ENCODE assay signal across 9 cellular contexts in genomic region chr15:95326689-95327525, GRCh38.
DNase-seq lines count a peak whose midpoint lies in the region; ATAC-seq and TF ChIP-seq lines count a peak whose summit lies in the region.
"Had no signal": no experiment of that assay in that cellular context is flagged by ENCODE, and none has a peak within 500 bp of the region (broad histone marks: within the 10 kb centered on the region; RNA-seq: fewer than 3 reads in every experiment).

No MANE protein-coding gene starts in this region.

- no peak overlapping the region for H2BK5ac ChIP-seq in H9 (ENCODE audit: insufficient read length, low read length)

- no peaks in the 10 kb centered on the region for H3K9me3 ChIP-seq in H9 (ENCODE audit: control insufficient read depth, low read depth, low read length)

- no peaks in the 10 kb centered on the region for H3K9me3 Mint-ChIP-seq in H9
- no peaks in the 10 kb centered on the region for H3K9me3 Mint-ChIP-seq in T-helper 2 cell treated with Interferon-gamma antibody and Interleukin-4, amounts not matched to agents 5 μg/mL and 100 μg/mL, for 36 hours

- no peaks in the 10 kb centered on the region for H3K4me1 ChIP-seq in H9 (ENCODE audit: insufficient read depth, low read length)

- H2BK15ac ChIP-seq in H9 (ENCODE audit: low read depth, low read length): no peak overlapping the region

- H3T11ph ChIP-seq in H9 (ENCODE audit: low read length): no peak overlapping the region

- H3K79me1 ChIP-seq in H9 (ENCODE audit: insufficient read depth, low read depth, low read length, poor library complexity, severe bottlenecking): no peaks in the 10 kb centered on the region

- H3K23ac ChIP-seq in H9 (ENCODE audit: insufficient read length, low read depth, low read length): no peak overlapping the region

- H3K79me2 ChIP-seq in H9 (ENCODE audit: insufficient read depth, low read length): no peaks in the 10 kb centered on the region

- H4K20me1 ChIP-seq in H9 (ENCODE audit: control insufficient read depth, insufficient read depth, insufficient read length): no peaks in the 10 kb centered on the region

- H2BK120ac ChIP-seq in H9 (ENCODE audit: low read depth, low read length, poor library complexity, severe bottlenecking): no peak overlapping the region

- H3K4me2 ChIP-seq in H9 (ENCODE audit: insufficient read depth, insufficient read length, low read length): peak overlapping the region; percentile 75

- H3K27me3 Mint-ChIP-seq in H9 (ENCODE audit: low read depth): peaks cover 43% of the 10 kb centered on the region
- H3K27me3 Mint-ChIP-seq in T-helper 2 cell treated with Interferon-gamma antibody and Interleukin-4, amounts not matched to agents 5 μg/mL and 100 μg/mL, for 36 hours (ENCODE audit: low read depth): peaks cover 48% of the 10 kb centered on the region

- no peak overlapping the region for H2AK5ac ChIP-seq in H9 (ENCODE audit: insufficient read length, low read length)

- peak overlapping the region; percentile 60 to 82 for H3K4me3 Mint-ChIP-seq in H9
- no peak overlapping the region for H3K4me3 Mint-ChIP-seq in T-helper 2 cell treated with Interferon-gamma antibody and Interleukin-4, amounts not matched to agents 5 μg/mL and 100 μg/mL, for 36 hours

- no peak overlapping the region for H3K27ac ChIP-seq in H9 (ENCODE audit: insufficient read length, low read depth, low read length)

- H2BK12ac ChIP-seq in H9 (ENCODE audit: insufficient read length, low read depth, low read length): no peak overlapping the region

- no peak overlapping the region for H3K56ac ChIP-seq in H9 (ENCODE audit: insufficient read length, low read depth, low read length)

- H3K18ac ChIP-seq in H9 (ENCODE audit: insufficient read length, low read depth, low read length): no peak overlapping the region

- ATAC-seq in HG03342 (IDR thresholded peaks at IDR 0.05; ENCODE audit: unreplicated experiment): no peak
- no peak for ATAC-seq in HG03457 (IDR thresholded peaks at IDR 0.05; ENCODE audit: unreplicated experiment)

- H3K14ac ChIP-seq in H9 (ENCODE audit: insufficient read depth, low read length): no peak overlapping the region; the same call in 1 of the 2 replicates

- H4K8ac ChIP-seq in H9 (replicated peaks; ENCODE audit: insufficient read length, low read depth, low read length): no peak overlapping the region

- no CpG with 5 or more reads among the region's 66 CpGs for WGBS in H9 (ENCODE audit: extremely low coverage, insufficient read length, low lambda C conversion rate)

- peak overlapping the region; percentile 9 for H3K4me3 ChIP-seq in iPS-11a (ENCODE audit: low read depth, low read length)

- no peak overlapping the region for H2BK20ac ChIP-seq in H9 (ENCODE audit: low read depth, low read length, poor library complexity, severe bottlenecking)

- H4K91ac ChIP-seq in H9 (ENCODE audit: insufficient read length, low read depth, low read length): no peak overlapping the region

- DNase-seq in H9: peak; percentile 51
- peak; percentile 6 for DNase-seq in astrocyte of the hippocampus (ENCODE audit: low read depth, low spot score)
- peak; percentile 60 for DNase-seq in retina
- no peak for DNase-seq in NCI-H1048 (lab: John Stamatoyannopoulos, UW)
- DNase-seq in T-helper 2 cell treated with Interferon-gamma antibody and Interleukin-4, amounts not matched to agents 5 μg/mL and 100 μg/mL, for 36 hours (ENCODE audit: low spot score): no peak
- DNase-seq: stimulated activated CD4-positive, alpha-beta T cell treated with anti-CD3 and anti-CD28 coated beads, Interleukin-1b, Interleukin-23, amount 100 ng/mL, for 48 hours had no signal

- no peak overlapping the region for H3K27ac Mint-ChIP-seq in H9
- H3K27ac Mint-ChIP-seq in T-helper 2 cell treated with Interferon-gamma antibody and Interleukin-4, amounts not matched to agents 5 μg/mL and 100 μg/mL, for 36 hours: no peak overlapping the region

- H4K5ac ChIP-seq in H9 (ENCODE audit: insufficient read length, low read depth, low read length): no peak overlapping the region

- H2AFZ ChIP-seq in H9 (ENCODE audit: low read length): no peak overlapping the region

- no peak overlapping the region for H3K9ac ChIP-seq in H9 (ENCODE audit: extremely low read depth, insufficient read length, low read length)

- peaks cover 2% of the 10 kb centered on the region; the same call in 1 of the 2 replicates for H3K27me3 ChIP-seq in H9 (ENCODE audit: insufficient read depth, low read length)

- peaks cover 4 to 11% of the 10 kb centered on the region in 2 experiments; a peak in 2 of 4 replicates for H3K4me1 Mint-ChIP-seq in H9
- H3K4me1 Mint-ChIP-seq in T-helper 2 cell treated with Interferon-gamma antibody and Interleukin-4, amounts not matched to agents 5 μg/mL and 100 μg/mL, for 36 hours (ENCODE audit: low read depth): peaks cover 2% of the 10 kb centered on the region

- TF ChIP-seq CTCF in H9 (conservative IDR thresholded peaks at IDR 0.05): no peak

- no peaks in the 10 kb centered on the region for H3K36me3 Mint-ChIP-seq in H9 (ENCODE audit: insufficient read depth in 1 of 3, low read depth in 3 of 3)
- H3K36me3 Mint-ChIP-seq in T-helper 2 cell treated with Interferon-gamma antibody and Interleukin-4, amounts not matched to agents 5 μg/mL and 100 μg/mL, for 36 hours (ENCODE audit: low read depth): no peaks in the 10 kb centered on the region

- H3K4ac ChIP-seq in H9 (ENCODE audit: low read depth, low read length): no peak overlapping the region

- peaks cover 3% of the 10 kb centered on the region for H3K23me2 ChIP-seq in H9 (ENCODE audit: insufficient read length, low read depth, low read length, poor library complexity, severe bottlenecking)

Comparison
In these comparisons a context has a peak if more than half of its experiments do, and no peak if none do; other contexts are left out.
1. DNase-seq: peak in H9 (single experiment), astrocyte of the hippocampus (single experiment) and retina (single experiment); none in NCI-H1048 (single experiment) and T-helper 2 cell treated with Interferon-gamma antibody and Interleukin-4, amounts not matched to agents 5 μg/mL and 100 μg/mL, for 36 hours (single experiment).